Comparison of ENCODE assay signal across 1 cellular context in the genomic region with DNA sequence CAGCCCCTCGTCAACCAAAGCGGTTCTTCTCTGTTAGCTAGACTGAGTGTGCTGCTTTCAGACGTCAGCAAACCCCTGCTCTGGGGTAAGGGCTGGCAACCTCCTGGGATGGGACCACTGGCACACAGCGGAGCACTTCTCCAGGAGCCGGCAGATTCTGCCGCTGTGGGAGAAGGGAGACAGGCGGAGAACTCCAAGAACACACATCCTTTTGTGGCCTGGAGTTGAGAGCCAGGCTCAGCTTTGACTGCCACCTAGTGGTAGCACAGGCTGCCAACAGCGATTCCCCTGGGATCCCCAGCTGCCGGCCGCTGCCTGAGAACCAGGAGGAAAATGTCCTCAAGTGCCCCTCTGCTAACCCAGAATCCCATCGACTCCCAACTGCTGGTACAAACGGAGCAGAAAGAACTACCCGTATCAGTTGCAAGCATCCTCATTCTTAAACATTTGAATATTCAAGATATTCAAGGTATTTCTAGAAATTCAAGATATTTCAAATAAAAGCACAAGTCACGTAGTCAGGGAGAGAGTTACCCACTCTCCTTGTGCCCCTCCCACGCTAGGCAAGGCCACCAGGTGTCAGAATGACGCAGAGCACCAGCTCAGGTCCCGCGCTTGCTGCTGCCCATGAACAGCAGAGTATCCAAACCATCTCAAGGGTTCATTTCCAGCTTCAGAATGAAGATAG.
A peak's percentile ranks its signal among the peaks of the same experiment; 100 is the strongest.
TF ChIP-seq lines count a peak whose summit lies in the region.

No MANE protein-coding gene starts in this region.

TF ChIP-seq in HepG2, 621 proteins besides CTCF, POLR2A, EP300 and RAD21 (continued from another document and continues in another):
- TF ChIP-seq, protein P1, sequence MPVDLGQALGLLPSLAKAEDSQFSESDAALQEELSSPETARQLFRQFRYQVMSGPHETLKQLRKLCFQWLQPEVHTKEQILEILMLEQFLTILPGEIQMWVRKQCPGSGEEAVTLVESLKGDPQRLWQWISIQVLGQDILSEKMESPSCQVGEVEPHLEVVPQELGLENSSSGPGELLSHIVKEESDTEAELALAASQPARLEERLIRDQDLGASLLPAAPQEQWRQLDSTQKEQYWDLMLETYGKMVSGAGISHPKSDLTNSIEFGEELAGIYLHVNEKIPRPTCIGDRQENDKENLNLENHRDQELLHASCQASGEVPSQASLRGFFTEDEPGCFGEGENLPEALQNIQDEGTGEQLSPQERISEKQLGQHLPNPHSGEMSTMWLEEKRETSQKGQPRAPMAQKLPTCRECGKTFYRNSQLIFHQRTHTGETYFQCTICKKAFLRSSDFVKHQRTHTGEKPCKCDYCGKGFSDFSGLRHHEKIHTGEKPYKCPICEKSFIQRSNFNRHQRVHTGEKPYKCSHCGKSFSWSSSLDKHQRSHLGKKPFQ (CRISPR knock-in tag; IDR thresholded peaks at IDR 0.05; ENCODE audit: insufficient replicate concordance): no peak
- TF ChIP-seq REL (CRISPR knock-in tag; conservative IDR thresholded peaks at IDR 0.05) (no peak), JUND (CRISPR knock-in tag; IDR thresholded peaks at IDR 0.05) (no peak), ZNF670 (CRISPR knock-in tag; IDR thresholded peaks at IDR 0.05; ENCODE audit: borderline replicate concordance) (no peak), ZNF335 (CRISPR knock-in tag; IDR thresholded peaks at IDR 0.05) (no peak), GATA4 (IDR thresholded peaks at IDR 0.05; ENCODE audit: borderline replicate concordance, low read depth) (no peak), NFIB (CRISPR knock-in tag; IDR thresholded peaks at IDR 0.05; ENCODE audit: borderline replicate concordance) (no peak), ZNF367 (CRISPR knock-in tag; IDR thresholded peaks at IDR 0.05; ENCODE audit: borderline replicate concordance) (no peak), JUNB (CRISPR knock-in tag; IDR thresholded peaks at IDR 0.05; ENCODE audit: borderline replicate concordance) (no peak), ZNF616 (CRISPR knock-in tag; IDR thresholded peaks at IDR 0.05; ENCODE audit: low read depth) (no peak), ZKSCAN1 (IDR thresholded peaks at IDR 0.05; ENCODE audit: low read length) (no peak), ZNF235 (CRISPR knock-in tag; IDR thresholded peaks at IDR 0.05; ENCODE audit: borderline replicate concordance) (no peak; the same call in 1 of the 2 replicates), BCL3 (CRISPR knock-in tag; IDR thresholded peaks at IDR 0.05) (no peak), CBFB (CRISPR knock-in tag; IDR thresholded peaks at IDR 0.05) (no peak), HDAC2 (CRISPR knock-in tag; IDR thresholded peaks at IDR 0.05) (peak; percentile 30; the same call in 1 of the 2 replicates), PITX1 (CRISPR knock-in tag; IDR thresholded peaks at IDR 0.05) (0 out of 2 replicates have a peak, but pooled peaks have one; percentile 19), ZNF205 (CRISPR knock-in tag; IDR thresholded peaks at IDR 0.05) (no peak), ZNF562 (CRISPR knock-in tag; IDR thresholded peaks at IDR 0.05; ENCODE audit: borderline replicate concordance) (no peak), TCF7L2 (IDR thresholded peaks at IDR 0.05; ENCODE audit: low read depth, low read length) (no peak), SMYD3 (CRISPR knock-in tag; IDR thresholded peaks at IDR 0.05) (no peak), ZNF567 (CRISPR knock-in tag; IDR thresholded peaks at IDR 0.05; ENCODE audit: borderline replicate concordance) (no peak), RBM22 (optimal IDR thresholded peaks at IDR 0.05; ENCODE audit: low read length) (no peak), EHMT2 (IDR thresholded peaks at IDR 0.05; ENCODE audit: borderline replicate concordance, low read depth, low read length) (no peak), SETDB1 (CRISPR knock-in tag; IDR thresholded peaks at IDR 0.05; ENCODE audit: borderline replicate concordance) (no peak), PBX3 (CRISPR knock-in tag; IDR thresholded peaks at IDR 0.05; ENCODE audit: borderline replicate concordance) (no peak), ZMYM3 (CRISPR knock-in tag; IDR thresholded peaks at IDR 0.05) (no peak), NCOA1 (CRISPR knock-in tag; IDR thresholded peaks at IDR 0.05) (no peak), MTA1 (CRISPR knock-in tag; IDR thresholded peaks at IDR 0.05; ENCODE audit: borderline replicate concordance) (no peak), ZNF224 (CRISPR knock-in tag; IDR thresholded peaks at IDR 0.05) (no peak), ZNF552 (CRISPR knock-in tag; IDR thresholded peaks at IDR 0.05; ENCODE audit: borderline replicate concordance) (no peak), GMEB2 (CRISPR knock-in tag; IDR thresholded peaks at IDR 0.05; ENCODE audit: low read depth) (no peak), RBM39 (IDR thresholded peaks at IDR 0.05; ENCODE audit: low read depth, low read length, poor library complexity, severe bottlenecking) (no peak), FOXA1 (IDR thresholded peaks at IDR 0.05) (no peak), FOXA1 (CRISPR knock-in tag; IDR thresholded peaks at IDR 0.05) (no peak), ZNF382 (CRISPR knock-in tag; IDR thresholded peaks at IDR 0.05; ENCODE audit: borderline replicate concordance) (no peak), GPBP1L1 (CRISPR knock-in tag; IDR thresholded peaks at IDR 0.05) (no peak), DR1 (CRISPR knock-in tag; IDR thresholded peaks at IDR 0.05) (peak; percentile 37; the same call in 1 of the 2 replicates), ZNF83 (CRISPR knock-in tag; IDR thresholded peaks at IDR 0.05; ENCODE audit: borderline replicate concordance) (no peak), ZNF451 (CRISPR knock-in tag; IDR thresholded peaks at IDR 0.05) (no peak), ESRRA (CRISPR knock-in tag; IDR thresholded peaks at IDR 0.05; ENCODE audit: low read depth) (no peak), MATR3 (CRISPR knock-in tag; IDR thresholded peaks at IDR 0.05) (no peak), POLR2AphosphoS2 (IDR thresholded peaks at IDR 0.05; ENCODE audit: low read depth, low read length) (no peak), SP4 (CRISPR knock-in tag; IDR thresholded peaks at IDR 0.05) (no peak), KAT7 (CRISPR knock-in tag; IDR thresholded peaks at IDR 0.05; ENCODE audit: borderline replicate concordance) (no peak; the same call in 1 of the 2 replicates)
- TF ChIP-seq, protein P2, sequence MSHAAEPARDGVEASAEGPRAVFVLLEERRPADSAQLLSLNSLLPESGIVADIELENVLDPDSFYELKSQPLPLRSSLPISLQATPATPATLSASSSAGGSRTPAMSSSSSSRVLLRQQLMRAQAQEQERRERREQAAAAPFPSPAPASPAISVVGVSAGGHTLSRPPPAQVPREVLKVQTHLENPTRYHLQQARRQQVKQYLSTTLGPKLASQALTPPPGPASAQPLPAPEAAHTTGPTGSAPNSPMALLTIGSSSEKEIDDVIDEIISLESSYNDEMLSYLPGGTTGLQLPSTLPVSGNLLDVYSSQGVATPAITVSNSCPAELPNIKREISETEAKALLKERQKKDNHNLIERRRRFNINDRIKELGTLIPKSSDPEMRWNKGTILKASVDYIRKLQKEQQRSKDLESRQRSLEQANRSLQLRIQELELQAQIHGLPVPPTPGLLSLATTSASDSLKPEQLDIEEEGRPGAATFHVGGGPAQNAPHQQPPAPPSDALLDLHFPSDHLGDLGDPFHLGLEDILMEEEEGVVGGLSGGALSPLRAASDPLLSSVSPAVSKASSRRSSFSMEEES (CRISPR knock-in tag; IDR thresholded peaks at IDR 0.05): no peak
- TF ChIP-seq, protein P3, sequence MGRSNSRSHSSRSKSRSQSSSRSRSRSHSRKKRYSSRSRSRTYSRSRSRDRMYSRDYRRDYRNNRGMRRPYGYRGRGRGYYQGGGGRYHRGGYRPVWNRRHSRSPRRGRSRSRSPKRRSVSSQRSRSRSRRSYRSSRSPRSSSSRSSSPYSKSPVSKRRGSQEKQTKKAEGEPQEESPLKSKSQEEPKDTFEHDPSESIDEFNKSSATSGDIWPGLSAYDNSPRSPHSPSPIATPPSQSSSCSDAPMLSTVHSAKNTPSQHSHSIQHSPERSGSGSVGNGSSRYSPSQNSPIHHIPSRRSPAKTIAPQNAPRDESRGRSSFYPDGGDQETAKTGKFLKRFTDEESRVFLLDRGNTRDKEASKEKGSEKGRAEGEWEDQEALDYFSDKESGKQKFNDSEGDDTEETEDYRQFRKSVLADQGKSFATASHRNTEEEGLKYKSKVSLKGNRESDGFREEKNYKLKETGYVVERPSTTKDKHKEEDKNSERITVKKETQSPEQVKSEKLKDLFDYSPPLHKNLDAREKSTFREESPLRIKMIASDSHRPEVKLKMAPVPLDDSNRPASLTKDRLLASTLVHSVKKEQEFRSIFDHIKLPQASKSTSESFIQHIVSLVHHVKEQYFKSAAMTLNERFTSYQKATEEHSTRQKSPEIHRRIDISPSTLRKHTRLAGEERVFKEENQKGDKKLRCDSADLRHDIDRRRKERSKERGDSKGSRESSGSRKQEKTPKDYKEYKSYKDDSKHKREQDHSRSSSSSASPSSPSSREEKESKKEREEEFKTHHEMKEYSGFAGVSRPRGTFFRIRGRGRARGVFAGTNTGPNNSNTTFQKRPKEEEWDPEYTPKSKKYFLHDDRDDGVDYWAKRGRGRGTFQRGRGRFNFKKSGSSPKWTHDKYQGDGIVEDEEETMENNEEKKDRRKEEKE (IDR thresholded peaks at IDR 0.05): no peak
- TF ChIP-seq, protein P4, sequence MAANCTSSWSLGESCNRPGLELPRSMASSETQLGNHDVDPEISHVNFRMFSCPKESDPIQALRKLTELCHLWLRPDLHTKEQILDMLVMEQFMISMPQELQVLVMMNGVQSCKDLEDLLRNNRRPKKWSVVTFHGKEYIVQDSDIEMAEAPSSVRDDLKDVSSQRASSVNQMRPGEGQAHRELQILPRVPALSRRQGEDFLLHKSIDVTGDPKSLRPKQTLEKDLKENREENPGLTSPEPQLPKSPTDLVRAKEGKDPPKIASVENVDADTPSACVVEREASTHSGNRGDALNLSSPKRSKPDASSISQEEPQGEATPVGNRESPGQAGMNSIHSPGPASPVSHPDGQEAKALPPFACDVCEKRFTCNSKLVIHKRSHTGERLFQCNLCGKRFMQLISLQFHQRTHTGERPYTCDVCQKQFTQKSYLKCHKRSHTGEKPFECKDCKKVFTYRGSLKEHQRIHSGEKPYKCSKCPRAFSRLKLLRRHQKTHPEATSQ (CRISPR knock-in tag; IDR thresholded peaks at IDR 0.05; ENCODE audit: borderline replicate concordance): no peak
- TF ChIP-seq, protein P5, sequence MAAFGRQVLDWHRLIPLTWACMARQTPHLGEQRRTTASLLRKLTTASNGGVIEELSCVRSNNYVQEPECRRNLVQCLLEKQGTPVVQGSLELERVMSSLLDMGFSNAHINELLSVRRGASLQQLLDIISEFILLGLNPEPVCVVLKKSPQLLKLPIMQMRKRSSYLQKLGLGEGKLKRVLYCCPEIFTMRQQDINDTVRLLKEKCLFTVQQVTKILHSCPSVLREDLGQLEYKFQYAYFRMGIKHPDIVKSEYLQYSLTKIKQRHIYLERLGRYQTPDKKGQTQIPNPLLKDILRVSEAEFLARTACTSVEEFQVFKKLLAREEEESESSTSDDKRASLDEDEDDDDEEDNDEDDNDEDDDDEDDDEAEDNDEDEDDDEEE (CRISPR knock-in tag; IDR thresholded peaks at IDR 0.05): no peak
- TF ChIP-seq, protein P6, sequence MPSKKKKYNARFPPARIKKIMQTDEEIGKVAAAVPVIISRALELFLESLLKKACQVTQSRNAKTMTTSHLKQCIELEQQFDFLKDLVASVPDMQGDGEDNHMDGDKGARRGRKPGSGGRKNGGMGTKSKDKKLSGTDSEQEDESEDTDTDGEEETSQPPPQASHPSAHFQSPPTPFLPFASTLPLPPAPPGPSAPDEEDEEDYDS (CRISPR knock-in tag; IDR thresholded peaks at IDR 0.05): no peak
